In the genomic region with DNA sequence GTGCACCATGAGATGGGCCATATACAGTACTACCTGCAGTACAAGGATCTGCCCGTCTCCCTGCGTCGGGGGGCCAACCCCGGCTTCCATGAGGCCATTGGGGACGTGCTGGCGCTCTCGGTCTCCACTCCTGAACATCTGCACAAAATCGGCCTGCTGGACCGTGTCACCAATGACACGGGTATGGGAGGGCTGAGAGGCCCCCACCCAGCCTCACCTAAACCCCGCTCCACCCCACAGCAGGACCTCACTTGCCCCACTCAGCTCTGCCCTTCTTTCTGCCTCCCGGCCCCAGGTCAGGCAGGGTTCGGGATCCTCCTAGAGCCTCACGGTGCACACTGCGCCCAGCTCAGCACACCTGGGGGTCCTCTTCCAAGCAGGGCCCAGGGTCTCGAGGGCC, we compare ENCODE assay signal across 22 cellular contexts. TPM values are rescaled to one million over a fixed set of nuclear protein-coding genes. Genes with fewer than 3 reads are reported as not detected.
DNase-seq lines count a peak whose midpoint lies in the region; FAIRE-seq and TF ChIP-seq lines count a peak whose summit lies in the region.
"Had no signal": no experiment of that assay in that cellular context is flagged by ENCODE, and none has a peak within 500 bp of the region (broad histone marks: within the 10 kb centered on the region; RNA-seq: fewer than 3 reads in every experiment).

No MANE protein-coding gene starts in this region.

- H4K8ac ChIP-seq in H9 (replicated peaks; ENCODE audit: insufficient read length, low read depth, low read length) (no peak overlapping the region), H1 (ENCODE audit: extremely low read depth, insufficient read depth, low read length) (peak overlapping the region; percentile 58; the same call in 1 of the 2 replicates), neuronal stem cell (ENCODE audit: low read depth, low read length) (no peak overlapping the region)

- no peak for TF ChIP-seq EP300 in H1 (IDR thresholded peaks at IDR 0.05; ENCODE audit: borderline replicate concordance in 1 of 2, low read depth in 2 of 2, low read length in 2 of 2)

- no peak overlapping the region for H3T11ph ChIP-seq in H9 (ENCODE audit: low read length)

- H3K27me3 ChIP-seq in H9 (ENCODE audit: insufficient read depth, low read length), result no peaks in the 10 kb centered on the region; the same call in 1 of the 2 replicates
- peaks cover 0 to 13% (median 9%) of the 10 kb centered on the region in 4 experiments; a peak in 5 of 7 replicates for H3K27me3 ChIP-seq in H1 (replicated peaks in 1 of 4; ENCODE audit: control insufficient read depth in 3 of 4, extremely low read depth in 1 of 4, insufficient read depth in 3 of 4, low read length in 3 of 4)
- H3K27me3 ChIP-seq in neuronal stem cell (ENCODE audit: control insufficient read depth in 3 of 3, insufficient read depth in 3 of 3, low read depth in 1 of 3, low read length in 3 of 3), result peaks cover 9 to 65% (median 16%) of the 10 kb centered on the region in 3 experiments
- H3K27me3 ChIP-seq in right atrium auricular region, result no peaks in the 10 kb centered on the region

- H3K36me3 ChIP-seq in H1 (ENCODE audit: control insufficient read depth in 2 of 4, insufficient read depth in 4 of 4, low read length in 3 of 4) (no peaks in the 10 kb centered on the region), neuronal stem cell (replicated peaks in 1 of 2; ENCODE audit: control insufficient read depth in 2 of 2, insufficient read depth in 2 of 2, low read length in 2 of 2) (no peaks in the 10 kb centered on the region), right atrium auricular region (no peaks in the 10 kb centered on the region)
- H3K36me3 ChIP-seq: BLaER1 had no signal

- no peak overlapping the region for H2AFZ ChIP-seq in H9 (ENCODE audit: low read length)
- no peak overlapping the region for H2AFZ ChIP-seq in H1 (ENCODE audit: low read length)
- no peak overlapping the region for H2AFZ ChIP-seq in neuronal stem cell (ENCODE audit: low read length)

- TF ChIP-seq CTCF in H9 (conservative IDR thresholded peaks at IDR 0.05) (no peak), H1 (IDR thresholded peaks at IDR 0.05; ENCODE audit: control extremely low read depth in 1 of 3, insufficient read depth in 1 of 3, low read depth in 1 of 3, low read length in 3 of 3) (no peak), right atrium auricular region (IDR thresholded peaks at IDR 0.05) (no peak)

- no peaks in the 10 kb centered on the region for H3K79me1 ChIP-seq in H9 (ENCODE audit: insufficient read depth, low read depth, low read length, poor library complexity, severe bottlenecking)
- no peaks in the 10 kb centered on the region for H3K79me1 ChIP-seq in H1 (ENCODE audit: low read depth, low read length)
- peaks cover 3% of the 10 kb centered on the region for H3K79me1 ChIP-seq in neuronal stem cell (ENCODE audit: low read depth, low read length)

- H4K91ac ChIP-seq in H9 (ENCODE audit: insufficient read length, low read depth, low read length), result no peak overlapping the region
- H4K91ac ChIP-seq in H1 (replicated peaks; ENCODE audit: insufficient read length, low read length), result no peak overlapping the region
- no peak overlapping the region for H4K91ac ChIP-seq in neuronal stem cell (ENCODE audit: low read depth, low read length, poor library complexity)

- H3K23ac ChIP-seq in H9 (ENCODE audit: insufficient read length, low read depth, low read length), result no peak overlapping the region
- no peak overlapping the region for H3K23ac ChIP-seq in H1 (ENCODE audit: insufficient read length)
- H3K23ac ChIP-seq in neuronal stem cell (ENCODE audit: low read depth, low read length, poor library complexity), result no peak overlapping the region

- H3K4me2 ChIP-seq in H9 (ENCODE audit: insufficient read depth, insufficient read length, low read length), result no peak overlapping the region
- no peak overlapping the region for H3K4me2 ChIP-seq in H1 (ENCODE audit: insufficient read depth in 1 of 2, low read depth in 2 of 2, low read length in 2 of 2)
- no peak overlapping the region for H3K4me2 ChIP-seq in neuronal stem cell (ENCODE audit: insufficient read depth, low read length, poor library complexity, severe bottlenecking)
- H3K4me2 ChIP-seq: BLaER1 had no signal

- H3K27me3 Mint-ChIP-seq in H9 (ENCODE audit: low read depth), result peaks cover 16% of the 10 kb centered on the region
- H3K27me3 Mint-ChIP-seq: CD4-positive, alpha-beta memory T cell had no signal

- no peaks in the 10 kb centered on the region for H3K79me2 ChIP-seq in H9 (ENCODE audit: insufficient read depth, low read length)
- no peaks in the 10 kb centered on the region for H3K79me2 ChIP-seq in H1 (ENCODE audit: control insufficient read depth in 1 of 2, insufficient read depth in 2 of 2, low read length in 2 of 2)

- H4K20me1 ChIP-seq in H9 (ENCODE audit: control insufficient read depth, insufficient read depth, insufficient read length), result no peaks in the 10 kb centered on the region
- H4K20me1 ChIP-seq in H1 (replicated peaks in 1 of 2; ENCODE audit: control insufficient read depth in 1 of 2, insufficient read depth in 2 of 2, low read length in 2 of 2), result no peaks in the 10 kb centered on the region

- H3K9me3 Mint-ChIP-seq in H9, result no peaks in the 10 kb centered on the region
- H3K9me3 Mint-ChIP-seq: CD4-positive, alpha-beta memory T cell had no signal

- H3K4ac ChIP-seq in H9 (ENCODE audit: low read depth, low read length) (no peak overlapping the region), H1 (replicated peaks; ENCODE audit: insufficient read length, low read depth, low read length) (no peak overlapping the region), neuronal stem cell (ENCODE audit: low read length) (peak overlapping the region; percentile 53)

- H2BK120ac ChIP-seq in H9 (ENCODE audit: low read depth, low read length, poor library complexity, severe bottlenecking) (no peak overlapping the region), H1 (replicated peaks; ENCODE audit: low read depth, low read length) (no peak overlapping the region), neuronal stem cell (ENCODE audit: low read depth, low read length) (no peak overlapping the region)

- POLR2A ChIA-PET in H1 (lab: Charles Lee; ENCODE audit: partially characterized antibody), result no interaction called here

- H3K9me3 ChIP-seq in H9 (ENCODE audit: control insufficient read depth, low read depth, low read length) (no peaks in the 10 kb centered on the region), H1 (ENCODE audit: insufficient read depth in 2 of 2, low read depth in 1 of 2, low read length in 1 of 2) (no peaks in the 10 kb centered on the region), neuronal stem cell (replicated peaks in 1 of 2; ENCODE audit: control insufficient read depth in 2 of 2, insufficient read depth in 1 of 2, low read depth in 1 of 2, low read length in 2 of 2) (no peaks in the 10 kb centered on the region), right atrium auricular region (no peaks in the 10 kb centered on the region)
- H3K9me3 ChIP-seq: BLaER1 had no signal

- no peak overlapping the region for H2BK15ac ChIP-seq in H9 (ENCODE audit: low read depth, low read length)
- no peak overlapping the region for H2BK15ac ChIP-seq in H1 (ENCODE audit: low read length)
- H2BK15ac ChIP-seq in neuronal stem cell (ENCODE audit: low read length), result no peak overlapping the region

- H3K4me3 Mint-ChIP-seq in H9, result no peak overlapping the region
- H3K4me3 Mint-ChIP-seq: CD14-positive monocyte; CD4-positive, alpha-beta memory T cell had no signal

- TF ChIP-seq POLR2A in H1 (IDR thresholded peaks at IDR 0.05; ENCODE audit: control extremely low read depth in 1 of 2, low read depth in 2 of 2, low read length in 2 of 2), result no peak

- CTCF ChIA-PET in H1 (lab: Charles Lee; ENCODE audit: partially characterized antibody), result interaction anchor here (0.5 to 27.9 kb wide), 4 partner anchors 14 to 130 kb away, joined by 3 to 758 read pairs (median 32); partner anchors contain the start of gene CYB561

- H2AK5ac ChIP-seq in H9 (ENCODE audit: insufficient read length, low read length) (no peak overlapping the region), H1 (ENCODE audit: low read depth, low read length) (no peak overlapping the region), neuronal stem cell (ENCODE audit: low read depth, low read length) (peak overlapping the region; percentile 7)

- H4K5ac ChIP-seq in H9 (ENCODE audit: insufficient read length, low read depth, low read length) (no peak overlapping the region), H1 (ENCODE audit: insufficient read length, low read depth, low read length) (no peak overlapping the region)

- H2BK12ac ChIP-seq in H9 (ENCODE audit: insufficient read length, low read depth, low read length) (no peak overlapping the region), H1 (ENCODE audit: low read depth, low read length) (no peak overlapping the region), neuronal stem cell (ENCODE audit: low read length) (no peak overlapping the region)

- H3K27ac ChIP-seq in H9 (ENCODE audit: insufficient read length, low read depth, low read length) (no peak overlapping the region), H1 (ENCODE audit: low read depth, low read length) (no peak overlapping the region), neuronal stem cell (replicated peaks; ENCODE audit: low read length) (no peak overlapping the region), right atrium auricular region (no peak overlapping the region)
- H3K27ac ChIP-seq: BLaER1, HL-60 had no signal

- H3K56ac ChIP-seq in H9 (ENCODE audit: insufficient read length, low read depth, low read length), result no peak overlapping the region
- no peak overlapping the region for H3K56ac ChIP-seq in H1 (replicated peaks; ENCODE audit: insufficient read length, low read depth, low read length)

- H2BK5ac ChIP-seq in H9 (ENCODE audit: insufficient read length, low read length) (no peak overlapping the region), H1 (ENCODE audit: low read depth, low read length) (no peak overlapping the region), neuronal stem cell (ENCODE audit: low read length) (no peak overlapping the region)

- H3K9ac ChIP-seq in H9 (ENCODE audit: extremely low read depth, insufficient read length, low read length) (no peak overlapping the region), H1 (replicated peaks in 1 of 4; ENCODE audit: extremely low read depth in 1 of 4, low read depth in 3 of 4, low read length in 3 of 4) (no peak overlapping the region), neuronal stem cell (ENCODE audit: low read depth, low read length, poor library complexity) (no peak overlapping the region)
- H3K9ac ChIP-seq: BLaER1 had no signal

- H3K4me3 ChIP-seq in H1 (ENCODE audit: extremely low read depth in 1 of 4, insufficient read depth in 2 of 4, low read depth in 3 of 4, low read length in 4 of 4), result no peak overlapping the region
- no peak overlapping the region for H3K4me3 ChIP-seq in neuronal stem cell (ENCODE audit: low read length in 2 of 2)
- H3K4me3 ChIP-seq in right atrium auricular region, result no peak overlapping the region
- H3K4me3 ChIP-seq: BLaER1, GM12878, K562 had no signal

- no peak overlapping the region for H3K18ac ChIP-seq in H9 (ENCODE audit: insufficient read length, low read depth, low read length)
- H3K18ac ChIP-seq in H1 (ENCODE audit: extremely low read depth, low read length), result no peak overlapping the region
- H3K18ac ChIP-seq in neuronal stem cell (ENCODE audit: low read length), result peak overlapping the region; percentile 80

- DNase-seq in D341Med (ENCODE audit: low spot score) (peak; percentile 44), H9 (no peak), H1 (ENCODE audit: low read depth in 1 of 2, low spot score in 2 of 2) (no peak), neuronal stem cell (ENCODE audit: low spot score) (no peak), DMS114 treated with DMSO at 0.1 percent for 48 hours (lab: John Stamatoyannopoulos, UW; ENCODE audit: unreplicated experiment) (no peak), NCI-H1105 (lab: John Stamatoyannopoulos, UW) (no peak), right atrium auricular region (ENCODE audit: low spot score) (no peak), anterior cingulate cortex (lab: John Stamatoyannopoulos, UW) (no peak)
- DNase-seq: 8988T; CD4-positive, alpha-beta memory T cell; DMS53; DND-41; EL had no signal

- H3K27ac Mint-ChIP-seq in H9, result peak overlapping the region in 2 of 3 experiments; percentile 13 to 68; a peak in 2 of 7 replicates

- FAIRE-seq in H1 (lab: Jason Lieb, UNC), result no peak
- FAIRE-seq: GM12878, H54, K562 had no signal

- H3K4me1 ChIP-seq in H9 (ENCODE audit: insufficient read depth, low read length), result no peaks in the 10 kb centered on the region
- peaks cover 0 to 12% (median 8%) of the 10 kb centered on the region in 4 experiments; a peak in 6 of 7 replicates for H3K4me1 ChIP-seq in H1 (replicated peaks in 1 of 4; ENCODE audit: control insufficient read depth in 3 of 4, insufficient read depth in 4 of 4, low read length in 3 of 4)
- H3K4me1 ChIP-seq in neuronal stem cell (ENCODE audit: control insufficient read depth in 2 of 2, insufficient read depth in 1 of 2, low read depth in 1 of 2, low read length in 2 of 2), result peaks cover 4 to 6% of the 10 kb centered on the region in 2 donors
- H3K4me1 ChIP-seq in right atrium auricular region, result peaks cover 0 to 17% of the 10 kb centered on the region in 2 donors

- no CpG with 5 or more reads among the region's 16 CpGs for WGBS in H9 (ENCODE audit: extremely low coverage, insufficient read length, low lambda C conversion rate)
- 93% methylated on average over 14 of the region's 16 CpGs; no CpG with 5 or more reads in 1 of the 2 experiments for WGBS in H1 (ENCODE audit: extremely low coverage in 1 of 2, insufficient coverage in 1 of 2, insufficient read length in 1 of 2, insufficient replicate concordance in 2 of 2, low coverage in 1 of 2, low lambda C conversion rate in 2 of 2, missing lambda C conversion rate in 1 of 2), 2 experiments
- WGBS in neuronal stem cell (ENCODE audit: extremely low coverage in 2 of 2, insufficient read length in 2 of 2, insufficient replicate concordance in 1 of 2), 2 donors, result no CpG with 5 or more reads among the region's 16 CpGs

- peaks cover 10 to 21% of the 10 kb centered on the region in 2 experiments for H3K4me1 Mint-ChIP-seq in H9

- no peak overlapping the region for H2BK20ac ChIP-seq in H9 (ENCODE audit: low read depth, low read length, poor library complexity, severe bottlenecking)
- no peak overlapping the region for H2BK20ac ChIP-seq in H1 (ENCODE audit: low read length)

- H3K23me2 ChIP-seq in H9 (ENCODE audit: insufficient read length, low read depth, low read length, poor library complexity, severe bottlenecking), result peaks cover 4% of the 10 kb centered on the region
- H3K23me2 ChIP-seq in H1 (ENCODE audit: low read depth, low read length), result peaks cover 5% of the 10 kb centered on the region

- no peak for TF ChIP-seq RAD21 in H1 (IDR thresholded peaks at IDR 0.05 in 1 of 2, conservative IDR thresholded peaks at IDR 0.05 in 1 of 2; ENCODE audit: low read depth in 2 of 2, low read length in 2 of 2)

- H3K14ac ChIP-seq in H9 (ENCODE audit: insufficient read depth, low read length) (no peak overlapping the region), H1 (ENCODE audit: insufficient read length) (no peak overlapping the region), neuronal stem cell (ENCODE audit: low read length) (peak overlapping the region; percentile 38)

- H3K36me3 Mint-ChIP-seq in H9 (ENCODE audit: insufficient read depth in 1 of 3, low read depth in 3 of 3), result no peaks in the 10 kb centered on the region

RNA-seq across cellular contexts. Expression of gene ACE, which starts 5.6 kb away (rescaled TPM):
- 4.8 and 5.4 TPM in 2 replicates for total RNA-seq in H9 (2021)
- 4.5 and 5.5 TPM in 2 replicates for total RNA-seq in H1 (2021; fragmentation: NEBNext Ultra II Directional; extraction: Animal tissue kit (Norgen Biotek cat#: 25700))
- polyA plus RNA-seq in H1 (2011; rRNA removed), result 2.5 and 4.0 TPM in 2 replicates
- 2.7 TPM for polyA plus RNA-seq in H1 (2011; cell fraction: cytosol; rRNA removed)
- polyA plus RNA-seq in H1 (2011; cell fraction: nucleus; rRNA removed), result 10.0 TPM
- polyA plus RNA-seq in H1 (2012, experiment 1 of 2), result 2.8 to 4.2 TPM (median 3.3 TPM) in 4 replicates
- 2.2 TPM for polyA plus RNA-seq in H1 (2012, experiment 2 of 2)
- polyA plus RNA-seq in H1 (2013, experiment 1 of 2), result 2.7 TPM
- polyA plus RNA-seq in H1 (2013, experiment 2 of 2), result 2.0 TPM
- polyA minus RNA-seq in H1 (2011; rRNA and poly(A)+ RNA removed), result 3.3 and 3.4 TPM in 2 replicates
- 3.1 TPM for polyA minus RNA-seq in H1 (2011; cell fraction: cytosol; rRNA and poly(A)+ RNA removed)
- polyA minus RNA-seq in H1 (2011; cell fraction: nucleus; rRNA and poly(A)+ RNA removed), result 10.1 TPM
- polyA plus RNA-seq in neuronal stem cell (2013, experiment 1 of 2), result 0.08 TPM
- polyA plus RNA-seq in neuronal stem cell (2013, experiment 2 of 2), result 0.04 TPM
- total RNA-seq in right atrium auricular region, result 1 to 10 TPM; 3.4 to 4.0 TPM
- total RNA-seq: HT1080 had no signal
- polyA plus RNA-seq: CD14-positive monocyte, GM12878 had no signal

RNA-seq across cellular contexts. Expression of gene CYB561, which starts 36.4 kb away (rescaled TPM):
- total RNA-seq in H9 (2021) (20.7 and 21.8 TPM in 2 replicates), right atrium auricular region (10 to 100 TPM; 13.4 to 13.7 TPM)
- 23.4 and 26.0 TPM in 2 replicates for total RNA-seq in H1 (2021; fragmentation: NEBNext Ultra II Directional; extraction: Animal tissue kit (Norgen Biotek cat#: 25700))
- polyA plus RNA-seq in H1 (2011; rRNA removed), result 19.7 and 34.2 TPM in 2 replicates
- 21.6 TPM for polyA plus RNA-seq in H1 (2011; cell fraction: cytosol; rRNA removed)
- polyA plus RNA-seq in H1 (2011; cell fraction: nucleus; rRNA removed), result 33.9 TPM
- polyA plus RNA-seq in H1 (2012, experiment 1 of 2), result 16.4 to 21.8 TPM (median 19.6 TPM) in 4 replicates
- polyA plus RNA-seq in H1 (2012, experiment 2 of 2), result 17.5 TPM
- 23.5 TPM for polyA plus RNA-seq in H1 (2013, experiment 1 of 2)
- 24.6 TPM for polyA plus RNA-seq in H1 (2013, experiment 2 of 2)
- polyA minus RNA-seq in H1 (2011; rRNA and poly(A)+ RNA removed), result 27.0 and 35.0 TPM in 2 replicates
- 21.3 TPM for polyA minus RNA-seq in H1 (2011; cell fraction: cytosol; rRNA and poly(A)+ RNA removed)
- 16.3 TPM for polyA minus RNA-seq in H1 (2011; cell fraction: nucleus; rRNA and poly(A)+ RNA removed)
- 11.7 TPM for polyA plus RNA-seq in neuronal stem cell (2013, experiment 1 of 2)
- 12.1 TPM for polyA plus RNA-seq in neuronal stem cell (2013, experiment 2 of 2)
- total RNA-seq: G401 had no signal

RNA-seq across cellular contexts. Expression of gene KCNH6, which starts 40.6 kb away (rescaled TPM):
- total RNA-seq in H9 (2021), result 1.6 and 2.3 TPM in 2 replicates
- total RNA-seq in H1 (2021; fragmentation: NEBNext Ultra II Directional; extraction: Animal tissue kit (Norgen Biotek cat#: 25700)), result 1.8 TPM in 2 replicates
- 3.6 and 5.0 TPM in 2 replicates for polyA plus RNA-seq in H1 (2011; rRNA removed)
- polyA plus RNA-seq in H1 (2011; cell fraction: cytosol; rRNA removed), result 2.7 TPM
- polyA plus RNA-seq in H1 (2011; cell fraction: nucleus; rRNA removed), result 4.9 TPM
- 0.84 to 1.8 TPM (median 1.4 TPM) in 4 replicates for polyA plus RNA-seq in H1 (2012, experiment 1 of 2)
- polyA plus RNA-seq in H1 (2012, experiment 2 of 2), result 0.75 TPM
- polyA plus RNA-seq in H1 (2013, experiment 1 of 2), result 2.0 TPM
- 2.1 TPM for polyA plus RNA-seq in H1 (2013, experiment 2 of 2)
- 2.8 TPM in 2 replicates for polyA minus RNA-seq in H1 (2011; rRNA and poly(A)+ RNA removed)
- 0.95 TPM for polyA minus RNA-seq in H1 (2011; cell fraction: cytosol; rRNA and poly(A)+ RNA removed)
- polyA minus RNA-seq in H1 (2011; cell fraction: nucleus; rRNA and poly(A)+ RNA removed), result 2.8 TPM
- polyA plus RNA-seq in neuronal stem cell (2013, experiment 1 of 2), result 0.03 TPM
- not detected for polyA plus RNA-seq in neuronal stem cell (2013, experiment 2 of 2)
- total RNA-seq in right atrium auricular region, result not detected
- total RNA-seq: A673; CD4-positive, alpha-beta memory T cell; G401; GM12878; HT1080; K562 had no signal
- polyA plus RNA-seq: CD14-positive monocyte; CD4-positive, alpha-beta memory T cell; GM12878; K562 had no signal
